9 cellular contexts compared by ENCODE assay signal in genomic region chrX:24151513-24151912, GRCh38. TPM values are rescaled to one million over a fixed set of nuclear protein-coding genes. Genes with fewer than 3 reads are reported as not detected.
DNase-seq lines count a peak whose midpoint lies in the region; ATAC-seq, FAIRE-seq and TF ChIP-seq lines count a peak whose summit lies in the region.
"Had no signal": no experiment of that assay in that cellular context is flagged by ENCODE, and none has a peak within 500 bp of the region (broad histone marks: within the 10 kb centered on the region; RNA-seq: fewer than 3 reads in every experiment).

No MANE protein-coding gene starts in this region.

- H3K36me3 ChIP-seq in right atrium auricular region (peaks cover 5% of the 10 kb centered on the region), mesendoderm (ENCODE audit: control insufficient read depth, insufficient read depth, low read length) (no peaks in the 10 kb centered on the region), vagina (no peaks in the 10 kb centered on the region)

- H4K5ac ChIP-seq in mesendoderm (ENCODE audit: low read length): no peak overlapping the region

- DNase-seq in right atrium auricular region (ENCODE audit: low spot score) (no peak), left cardiac atrium (no peak), astrocyte of the spinal cord (ENCODE audit: low read depth, low spot score) (no peak), mesendoderm (no peak), vagina (ENCODE audit: extremely low spot score in 2 of 2) (no peak), H54 (ENCODE audit: insufficient read length, low spot score) (no peak)
- DNase-seq: cortex of kidney had no signal

- H2AK5ac ChIP-seq in mesendoderm (ENCODE audit: low read length): no peak overlapping the region

- H3K9ac ChIP-seq in mesendoderm (ENCODE audit: low read length): peak overlapping the region; percentile 82

- H3K4me3 ChIP-seq in right atrium auricular region (peak overlapping the region; percentile 79 to 85), astrocyte of the spinal cord (ENCODE audit: low read depth, low read length) (peak overlapping the region; percentile 95), mesendoderm (ENCODE audit: low read length) (no peak overlapping the region), vagina (peak overlapping the region; percentile 71 to 87)

- no peak for FAIRE-seq in H54 (lab: Jason Lieb, UNC)

- no peak overlapping the region for H2BK120ac ChIP-seq in mesendoderm (ENCODE audit: low read depth, low read length)

- H3K27me3 ChIP-seq in right atrium auricular region: no peaks in the 10 kb centered on the region
- no peaks in the 10 kb centered on the region for H3K27me3 ChIP-seq in mesendoderm (ENCODE audit: insufficient read depth, low read length, poor library complexity)
- no peaks in the 10 kb centered on the region for H3K27me3 ChIP-seq in vagina

- H3K18ac ChIP-seq in mesendoderm (ENCODE audit: low read length): no peak overlapping the region

- WGBS in mesendoderm (ENCODE audit: extremely low coverage, insufficient coverage, low lambda C conversion rate): no CpG with 5 or more reads among the region's 8 CpGs

- no peak overlapping the region for H3K4ac ChIP-seq in mesendoderm (ENCODE audit: low read depth, low read length)

- H2BK5ac ChIP-seq in mesendoderm (ENCODE audit: low read length): no peak overlapping the region

- ATAC-seq in left cardiac atrium (no peak), GM18868 (IDR thresholded peaks at IDR 0.05; ENCODE audit: unreplicated experiment) (no peak), GM21381 (IDR thresholded peaks at IDR 0.05; ENCODE audit: unreplicated experiment) (no peak)

- TF ChIP-seq CTCF in right atrium auricular region (IDR thresholded peaks at IDR 0.05) (no peak), astrocyte of the spinal cord (IDR thresholded peaks at IDR 0.05; ENCODE audit: low read depth, low read length) (no peak), vagina (IDR thresholded peaks at IDR 0.05) (no peak)

- peaks cover 37% of the 10 kb centered on the region for H3K79me2 ChIP-seq in mesendoderm (ENCODE audit: control insufficient read depth, insufficient read depth, low read length)

- no peak overlapping the region for H3K23ac ChIP-seq in mesendoderm (ENCODE audit: low read length)

- H3K79me1 ChIP-seq in mesendoderm (ENCODE audit: low read length): no peaks in the 10 kb centered on the region

- H3K27ac ChIP-seq in right atrium auricular region: peak overlapping the region; percentile 98 to 99
- H3K27ac ChIP-seq in mesendoderm (ENCODE audit: low read depth, low read length): no peak overlapping the region
- peak overlapping the region; percentile 99 for H3K27ac ChIP-seq in vagina

- TF ChIP-seq POLR2A in vagina (IDR thresholded peaks at IDR 0.05) (no peak), H54 (IDR thresholded peaks at IDR 0.05; ENCODE audit: low read depth, low read length) (no peak)

- no peak overlapping the region for H2BK15ac ChIP-seq in mesendoderm (replicated peaks; ENCODE audit: low read depth)

- intact Hi-C loops in left cardiac atrium (cut with DNase I) (loop anchor here in 1 of 2 donors (10.0 kb wide), 1 partner anchor 97 kb away; the partner anchor contains the start of gene EIF2S3), vagina (cut with DNase I) (no loop called here)

- in situ Hi-C loops in astrocyte of the spinal cord (cut with HindIII; ENCODE audit: low sequenced_read_pairs): no loop called here

- H3K4me2 ChIP-seq in mesendoderm (ENCODE audit: low read length): peak overlapping the region; percentile 34

- no peak overlapping the region for H4K8ac ChIP-seq in mesendoderm (ENCODE audit: low read depth, low read length)

- H3K56ac ChIP-seq in mesendoderm (ENCODE audit: low read length): peak overlapping the region; percentile 70

- H3K9me3 ChIP-seq in right atrium auricular region (no peaks in the 10 kb centered on the region), vagina (no peaks in the 10 kb centered on the region)

- H3K4me1 ChIP-seq in right atrium auricular region: peaks cover 0 to 70% of the 10 kb centered on the region in 2 donors
- H3K4me1 ChIP-seq in mesendoderm (ENCODE audit: control insufficient read depth, low read depth, low read length): no peaks in the 10 kb centered on the region
- peaks cover 81% of the 10 kb centered on the region for H3K4me1 ChIP-seq in vagina

RNA-seq across cellular contexts. Expression of gene ZFX, which starts 2.0 kb away (rescaled TPM):
- 10 to 100 TPM; 32.6 to 36.6 TPM for total RNA-seq in right atrium auricular region
- 10 to 100 TPM; 29.7 to 57.3 TPM for total RNA-seq in left cardiac atrium
- 10.3 TPM for polyA plus RNA-seq in mesendoderm (2013, experiment 1 of 2)
- polyA plus RNA-seq in mesendoderm (2013, experiment 2 of 2): 11.8 TPM
- 62.4 TPM for total RNA-seq in vagina
